8 cellular contexts compared by ENCODE assay signal in genomic region chr15:55526559-55527036, GRCh38. TPM values are rescaled to one million over a fixed set of nuclear protein-coding genes. Genes with fewer than 3 reads are reported as not detected.
DNase-seq lines count a peak whose midpoint lies in the region; ATAC-seq and TF ChIP-seq lines count a peak whose summit lies in the region.

No MANE protein-coding gene starts in this region.

- H3K4me1 ChIP-seq in spleen, result no peaks in the 10 kb centered on the region
- no peaks in the 10 kb centered on the region for H3K4me1 ChIP-seq in effector memory CD4-positive, alpha-beta T cell (ENCODE audit: control insufficient read depth, insufficient read depth, low read length, poor library complexity, severe bottlenecking)

- H3K36me3 ChIP-seq in spleen, result no peaks in the 10 kb centered on the region
- no peaks in the 10 kb centered on the region for H3K36me3 ChIP-seq in effector memory CD4-positive, alpha-beta T cell (ENCODE audit: control insufficient read depth, insufficient read depth, low read length)

- no peaks in the 10 kb centered on the region for H3K9me3 ChIP-seq in spleen
- H3K9me3 ChIP-seq in effector memory CD4-positive, alpha-beta T cell (ENCODE audit: control insufficient read depth, low read length), result no peaks in the 10 kb centered on the region

- peak; percentile 68 for DNase-seq in CD1c-positive myeloid dendritic cell (ENCODE audit: extremely low spot score)
- DNase-seq in NCI-H748 (lab: John Stamatoyannopoulos, UW; ENCODE audit: unreplicated experiment), result peak; percentile 40
- DNase-seq in astrocyte of the cerebellum (ENCODE audit: low read depth), result peak; percentile 15
- DNase-seq in kidney tubule cell (ENCODE audit: low spot score), result peak; percentile 71
- no peak for DNase-seq in spleen
- DNase-seq in effector memory CD4-positive, alpha-beta T cell, result no peak

- in situ Hi-C loops in astrocyte of the cerebellum (cut with HindIII; ENCODE audit: low sequenced_read_pairs), result no loop called here

- 35 to 39% (median 36%) methylated on average over 7 of the region's 7 CpGs for WGBS in spleen, 5 donors

- ATAC-seq in HG02981 (IDR thresholded peaks at IDR 0.05; ENCODE audit: unreplicated experiment), result peak; percentile 76

- no peak overlapping the region for H3K27ac ChIP-seq in spleen
- H3K27ac ChIP-seq in effector memory CD4-positive, alpha-beta T cell (ENCODE audit: insufficient read depth, low read length, poor library complexity, severe bottlenecking), result no peak overlapping the region

- peaks cover 0 to 14% (median 0%) of the 10 kb centered on the region in 7 donors for H3K27me3 ChIP-seq in spleen (replicated peaks in 1 of 7)
- no peaks in the 10 kb centered on the region for H3K27me3 ChIP-seq in effector memory CD4-positive, alpha-beta T cell (replicated peaks; ENCODE audit: control insufficient read depth, insufficient read depth, low read length, poor library complexity, severe bottlenecking)

- intact Hi-C loops in spleen (cut with DNase I; ENCODE audit: low total_unique reads), result no loop called here

- TF ChIP-seq POLR2A in spleen (IDR thresholded peaks at IDR 0.05), result no peak

- no peak overlapping the region for H3K4me3 ChIP-seq in astrocyte of the cerebellum (ENCODE audit: low read depth, low read length)
- H3K4me3 ChIP-seq in spleen, result no peak overlapping the region
- no peak overlapping the region for H3K4me3 ChIP-seq in effector memory CD4-positive, alpha-beta T cell (ENCODE audit: insufficient read depth, low read depth, low read length, poor library complexity, severe bottlenecking)

- TF ChIP-seq CTCF in GM12872 (IDR thresholded peaks at IDR 0.05; ENCODE audit: insufficient read depth, low read depth, low read length) (peak; percentile 72), astrocyte of the cerebellum (IDR thresholded peaks at IDR 0.05; ENCODE audit: low read depth, low read length, missing control alignments) (peak; percentile 68), spleen (IDR thresholded peaks at IDR 0.05 in 8 of 11, conservative IDR thresholded peaks at IDR 0.05 in 3 of 11) (peak in 5 of 11 experiments; percentile 19 to 48 (median 42))

RNA-seq across cellular contexts. Expression of gene DNAAF4, which starts 18.6 kb away (rescaled TPM):
- total RNA-seq in spleen, result 1 to 10 TPM in 3 of 7 donors, under 1 TPM in 2, not detected in 2; 0.17 to 3.3 (median 1.4) TPM
- polyA plus RNA-seq in spleen, result 1 to 10 TPM in 2 of 3 donors, under 1 TPM in 1; 0.85 to 1.3 (median 1.1) TPM

Comparison
In these comparisons a context has a peak if more than half of its experiments do, and no peak if none do; other contexts are left out.
1. DNase-seq: peak in CD1c-positive myeloid dendritic cell (single experiment), NCI-H748 (single experiment), astrocyte of the cerebellum (single experiment) and kidney tubule cell (single experiment); none in spleen (single experiment) and effector memory CD4-positive, alpha-beta T cell (0 of 3).